1 cellular context compared by ENCODE assay signal in the genomic region with DNA sequence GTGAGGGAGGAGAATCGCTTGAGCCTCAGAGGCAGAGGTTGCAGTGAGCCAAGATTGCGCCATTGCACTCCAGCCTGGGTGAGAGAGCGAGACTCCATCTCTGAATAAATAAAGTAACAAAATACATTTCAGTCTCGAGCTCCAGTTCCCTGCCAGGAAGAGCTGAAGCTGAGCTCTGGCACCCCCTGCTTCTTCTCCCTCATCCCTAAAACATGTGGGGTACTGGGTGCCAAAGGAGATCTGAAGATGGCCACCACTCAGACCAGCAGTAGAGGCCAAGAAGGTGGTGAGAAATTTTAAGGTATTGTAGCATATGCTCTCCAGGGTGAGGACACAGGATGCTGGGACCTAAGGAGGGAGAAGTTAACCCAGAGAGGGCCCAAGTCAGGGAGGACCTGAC.
TF ChIP-seq lines count a peak whose summit lies in the region.

No MANE protein-coding gene starts in this region.

TF ChIP-seq in GM12878, 131 proteins besides CTCF, POLR2A, EP300 and RAD21:
- TF ChIP-seq, protein P1, sequence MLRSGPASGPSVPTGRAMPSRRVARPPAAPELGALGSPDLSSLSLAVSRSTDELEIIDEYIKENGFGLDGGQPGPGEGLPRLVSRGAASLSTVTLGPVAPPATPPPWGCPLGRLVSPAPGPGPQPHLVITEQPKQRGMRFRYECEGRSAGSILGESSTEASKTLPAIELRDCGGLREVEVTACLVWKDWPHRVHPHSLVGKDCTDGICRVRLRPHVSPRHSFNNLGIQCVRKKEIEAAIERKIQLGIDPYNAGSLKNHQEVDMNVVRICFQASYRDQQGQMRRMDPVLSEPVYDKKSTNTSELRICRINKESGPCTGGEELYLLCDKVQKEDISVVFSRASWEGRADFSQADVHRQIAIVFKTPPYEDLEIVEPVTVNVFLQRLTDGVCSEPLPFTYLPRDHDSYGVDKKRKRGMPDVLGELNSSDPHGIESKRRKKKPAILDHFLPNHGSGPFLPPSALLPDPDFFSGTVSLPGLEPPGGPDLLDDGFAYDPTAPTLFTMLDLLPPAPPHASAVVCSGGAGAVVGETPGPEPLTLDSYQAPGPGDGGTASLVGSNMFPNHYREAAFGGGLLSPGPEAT (IDR thresholded peaks at IDR 0.05; ENCODE audit: low read depth), result peak; percentile 8; the same call in 1 of the 2 replicates
- no peak for TF ChIP-seq ATF7 (IDR thresholded peaks at IDR 0.05; ENCODE audit: low read depth)
TF ChIP-seq in GM12878: peak in this region for 1.
